ENCODE assay signal across 12 cellular contexts in genomic region chr1:34529935-34530859, GRCh38.
A peak's percentile ranks its signal among the peaks of the same experiment; 100 is the strongest.
DNase-seq lines count a peak whose midpoint lies in the region; ATAC-seq and TF ChIP-seq lines count a peak whose summit lies in the region.
"Had no signal": no experiment of that assay in that cellular context is flagged by ENCODE, and none has a peak within 500 bp of the region (broad histone marks: within the 10 kb centered on the region; RNA-seq: fewer than 3 reads in every experiment).

No MANE protein-coding gene starts in this region.

- DNase-seq in GM13976 (ENCODE audit: low spot score), result peak; percentile 39
- DNase-seq in activated B cell treated with CpG ODN at 0.5 μM for 24 hours, result no peak
- no peak for DNase-seq in CD4-positive, alpha-beta T cell
- DNase-seq in HuH-7 (ENCODE audit: low spot score), result no peak
- no peak for DNase-seq in breast epithelium (ENCODE audit: low spot score in 2 of 2)
- DNase-seq: CD8-positive, alpha-beta memory T cell; effector CD8-positive, alpha-beta T cell; NCI-H82 had no signal

- no peaks in the 10 kb centered on the region for H3K9me3 ChIP-seq in CD4-positive, alpha-beta T cell (ENCODE audit: control insufficient read depth, low read length)
- H3K9me3 ChIP-seq in gastroesophageal sphincter, result no peaks in the 10 kb centered on the region
- H3K9me3 ChIP-seq in breast epithelium, result no peaks in the 10 kb centered on the region

- no peaks in the 10 kb centered on the region for H3K36me3 ChIP-seq in gastroesophageal sphincter
- H3K36me3 ChIP-seq in breast epithelium, result no peaks in the 10 kb centered on the region

- H3K9me3 Mint-ChIP-seq in activated B cell treated with CpG ODN at 0.5 μM for 24 hours, result no peaks in the 10 kb centered on the region
- no peaks in the 10 kb centered on the region for H3K9me3 Mint-ChIP-seq in CD4-positive, alpha-beta T cell

- no peaks in the 10 kb centered on the region for H3K4me1 ChIP-seq in gastroesophageal sphincter
- H3K4me1 ChIP-seq in breast epithelium, result no peaks in the 10 kb centered on the region

- in situ Hi-C loops in GM13976 (cut with MboI; ENCODE audit: low sequenced_read_pairs, unreplicated experiment), result no loop called here

- H3K4me3 ChIP-seq in gastroesophageal sphincter, result no peak overlapping the region
- no peak overlapping the region for H3K4me3 ChIP-seq in breast epithelium
- H3K4me3 ChIP-seq: hepatocyte had no signal

- no peak overlapping the region for H3K27ac ChIP-seq in CD4-positive, alpha-beta T cell (ENCODE audit: low read depth, low read length)
- H3K27ac ChIP-seq in gastroesophageal sphincter (no peak overlapping the region), breast epithelium (no peak overlapping the region)
- H3K27ac ChIP-seq: hepatocyte had no signal

- TF ChIP-seq CTCF in GM13976 (IDR thresholded peaks at IDR 0.05; ENCODE audit: borderline replicate concordance, control extremely low read depth, extremely low read depth, insufficient read depth, missing control alignments), result no peak
- TF ChIP-seq CTCF in activated B cell treated with CpG ODN at 0.5 μM for 24 hours (IDR thresholded peaks at IDR 0.05), result no peak
- no peak for TF ChIP-seq CTCF in CD4-positive, alpha-beta T cell (IDR thresholded peaks at IDR 0.05)
- TF ChIP-seq CTCF in gastroesophageal sphincter (IDR thresholded peaks at IDR 0.05), result no peak
- no peak for TF ChIP-seq CTCF in breast epithelium (IDR thresholded peaks at IDR 0.05)

- H3K36me3 Mint-ChIP-seq in activated B cell treated with CpG ODN at 0.5 μM for 24 hours (ENCODE audit: low read depth), result no peaks in the 10 kb centered on the region
- H3K36me3 Mint-ChIP-seq in CD4-positive, alpha-beta T cell (ENCODE audit: low read depth), result no peaks in the 10 kb centered on the region
- H3K36me3 Mint-ChIP-seq: CD8-positive, alpha-beta memory T cell had no signal

- 5 to 15% methylated on average over 10 to 11 of the region's 12 CpGs for WGBS in gastroesophageal sphincter (ENCODE audit: low coverage in 1 of 2), 2 donors

- H3K4me3 Mint-ChIP-seq in activated B cell treated with CpG ODN at 0.5 μM for 24 hours, result no peak overlapping the region
- H3K4me3 Mint-ChIP-seq in CD4-positive, alpha-beta T cell, result no peak overlapping the region
- H3K4me3 Mint-ChIP-seq: CD8-positive, alpha-beta memory T cell had no signal

- peaks cover 19% of the 10 kb centered on the region for H3K27me3 ChIP-seq in CD4-positive, alpha-beta T cell (ENCODE audit: control insufficient read depth, insufficient read depth, low read length)
- H3K27me3 ChIP-seq in gastroesophageal sphincter, result peaks cover 63% of the 10 kb centered on the region
- peaks cover 0 to 18% of the 10 kb centered on the region in 2 donors for H3K27me3 ChIP-seq in breast epithelium
- H3K27me3 ChIP-seq: hepatocyte had no signal

- ATAC-seq in GM19467 (IDR thresholded peaks at IDR 0.05; ENCODE audit: unreplicated experiment) (peak; percentile 50), HG03039 (IDR thresholded peaks at IDR 0.05; ENCODE audit: unreplicated experiment) (peak; percentile 52), activated B cell treated with CpG ODN at 0.5 μM for 24 hours (ENCODE audit: low read depth) (peak; percentile 45), gastroesophageal sphincter (no peak)
- ATAC-seq in CD4-positive, alpha-beta T cell (ENCODE audit: poor library complexity), result no peak

- H3K27me3 Mint-ChIP-seq in activated B cell treated with CpG ODN at 0.5 μM for 24 hours, result peaks cover 7% of the 10 kb centered on the region
- H3K27me3 Mint-ChIP-seq in CD4-positive, alpha-beta T cell, result peaks cover 47% of the 10 kb centered on the region

- intact Hi-C loops in activated B cell treated with CpG ODN at 0.5 μM for 24 hours (cut with micrococcal nuclease) (no loop called here), breast epithelium (cut with DNase I; ENCODE audit: low total_unique reads) (no loop called here)
- intact Hi-C loops in CD4-positive, alpha-beta T cell (cut with DNase I, micrococcal nuclease), result no loop called here

- no peak for TF ChIP-seq POLR2A in gastroesophageal sphincter (IDR thresholded peaks at IDR 0.05)
- TF ChIP-seq POLR2A in breast epithelium (IDR thresholded peaks at IDR 0.05), result no peak

- no peak for TF ChIP-seq EP300 in gastroesophageal sphincter (IDR thresholded peaks at IDR 0.05)

- CTCF ChIA-PET in activated B cell treated with CpG ODN at 0.5 μM for 24 hours (lab: Charles Lee), result interaction anchor here (0.6 kb wide), 1 partner anchor 1182 kb away, joined by 3 read pairs; no protein-coding TSS in a partner anchor
- CTCF ChIA-PET in CD4-positive, alpha-beta T cell (lab: Charles Lee), result no interaction called here

- POLR2A ChIA-PET in activated B cell treated with CpG ODN at 0.5 μM for 24 hours (lab: Charles Lee), result no interaction called here
- POLR2A ChIA-PET in CD4-positive, alpha-beta T cell (lab: Charles Lee), result no interaction called here

- H3K4me1 Mint-ChIP-seq in activated B cell treated with CpG ODN at 0.5 μM for 24 hours, result peaks cover 16% of the 10 kb centered on the region
- no peaks in the 10 kb centered on the region for H3K4me1 Mint-ChIP-seq in CD4-positive, alpha-beta T cell (ENCODE audit: low read depth)
- H3K4me1 Mint-ChIP-seq: CD8-positive, alpha-beta memory T cell had no signal

- H3K27ac Mint-ChIP-seq in activated B cell treated with CpG ODN at 0.5 μM for 24 hours, result no peak overlapping the region
- no peak overlapping the region for H3K27ac Mint-ChIP-seq in CD4-positive, alpha-beta T cell
- H3K27ac Mint-ChIP-seq: CD8-positive, alpha-beta memory T cell had no signal

Comparison
In these comparisons a context has a peak if more than half of its experiments do, and no peak if none do; other contexts are left out.
1. ATAC-seq: peak in GM19467 (single experiment), HG03039 (single experiment) and activated B cell treated with CpG ODN at 0.5 μM for 24 hours (single experiment); none in CD4-positive, alpha-beta T cell (single experiment) and gastroesophageal sphincter (single experiment).